ENCODE assay signal across 22 cellular contexts in the genomic region with DNA sequence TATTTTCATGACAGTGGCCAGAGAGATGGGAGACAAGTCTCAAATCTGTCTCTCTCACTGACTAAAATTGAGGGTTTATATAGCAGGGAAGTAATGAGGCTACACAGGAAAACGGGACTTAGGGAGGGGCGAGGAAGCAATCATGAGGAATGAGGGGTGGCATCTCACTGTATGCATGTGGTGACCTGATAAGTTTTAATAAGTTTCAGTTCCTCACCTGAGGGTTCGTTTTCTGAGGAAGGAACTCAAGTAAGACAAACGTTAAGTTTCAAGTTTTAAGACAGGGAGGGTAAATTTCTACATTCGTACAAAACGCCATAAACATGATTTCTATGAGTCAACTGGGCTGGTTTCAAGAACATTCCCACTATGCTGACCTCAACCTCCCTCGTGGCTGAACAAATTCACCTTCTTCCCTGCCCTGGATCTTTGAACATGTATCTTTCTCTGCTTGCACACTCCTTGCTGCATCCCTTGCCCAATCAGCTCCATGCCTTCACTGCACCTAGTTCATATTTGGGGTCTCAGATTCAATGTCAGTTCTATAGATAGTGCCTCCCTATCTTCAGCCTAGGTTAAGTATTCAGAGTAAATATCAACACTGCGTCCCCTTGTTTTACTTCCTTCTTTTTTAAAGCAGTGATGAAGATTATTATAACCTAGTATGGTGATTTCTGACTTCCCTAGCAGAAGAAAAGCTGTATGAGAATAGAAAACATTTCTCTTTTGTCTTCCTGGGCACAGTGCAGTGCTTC. TPM values are rescaled to one million over a fixed set of nuclear protein-coding genes. Genes with fewer than 3 reads are reported as not detected.
DNase-seq lines count a peak whose midpoint lies in the region; ATAC-seq, FAIRE-seq and TF ChIP-seq lines count a peak whose summit lies in the region.
"Had no signal": no experiment of that assay in that cellular context is flagged by ENCODE, and none has a peak within 500 bp of the region (broad histone marks: within the 10 kb centered on the region; RNA-seq: fewer than 3 reads in every experiment).

No MANE protein-coding gene starts in this region.

- H3K9me3 ChIP-seq in MM.1S (replicated peaks; ENCODE audit: insufficient read depth, low read length): no peaks in the 10 kb centered on the region
- no peaks in the 10 kb centered on the region for H3K9me3 ChIP-seq in GM12878 (replicated peaks; ENCODE audit: control insufficient read depth, insufficient read depth, low read length)
- H3K9me3 ChIP-seq: BE2C had no signal

- H3K9ac ChIP-seq in MM.1S (ENCODE audit: low read length) (no peak overlapping the region), GM12878 (ENCODE audit: control insufficient read depth, insufficient read depth, low read length) (no peak overlapping the region)
- H3K9ac ChIP-seq: KMS-11 had no signal

- H3K79me2 ChIP-seq in MM.1S (ENCODE audit: low read length) (no peaks in the 10 kb centered on the region), GM12878 (ENCODE audit: control insufficient read depth, insufficient read depth, low read length) (no peaks in the 10 kb centered on the region)

- intact Hi-C loops in GM12878 (cut with micrococcal nuclease; ENCODE audit: unreplicated experiment): no loop called here
- intact Hi-C loops in left colon (cut with DNase I, micrococcal nuclease): no loop called here

- in situ Hi-C loops in GM12878 (cut with MboI): no loop called here

- H3K9me2 ChIP-seq in MM.1S (replicated peaks; ENCODE audit: insufficient read depth, low read length): no peaks in the 10 kb centered on the region

- no peak for TF ChIP-seq POLR2A in GM12891 (IDR thresholded peaks at IDR 0.05; ENCODE audit: low read depth, low read length)
- TF ChIP-seq POLR2A in GM12878 (IDR thresholded peaks at IDR 0.05; ENCODE audit: low read depth, low read length): no peak

- H3K4me3 ChIP-seq in MM.1S (ENCODE audit: low read length) (no peak overlapping the region), GM12878 (no peak overlapping the region)
- H3K4me3 ChIP-seq: GM23338 had no signal

- SMC1A ChIA-PET in GM12878 (lab: Charles Lee; ENCODE audit: uncharacterized antibody, unreplicated experiment): no interaction called here

- no TSS peak for BruUV-seq in GM12878 (replicated peaks; lab: Mats Ljungman, UMichigan)

- H2AFZ ChIP-seq in MM.1S (ENCODE audit: low read length) (0 out of 2 replicates have a peak overlapping the region, but pooled peaks have one; percentile 26), GM12878 (ENCODE audit: control insufficient read depth, low read depth, low read length) (no peak overlapping the region)
- H2AFZ ChIP-seq: GM23338 had no signal

- CTCF ChIA-PET in GM12878 (lab: Yijun Ruan, JAX) (no interaction called here), GM10248 (lab: Yijun Ruan, JAX) (interaction anchor here (0.8 kb wide), 1 partner anchor 31 kb away, joined by 3 read pairs; no protein-coding TSS in a partner anchor)

- POLR2A ChIA-PET in GM12878 (lab: Charles Lee): no interaction called here
- POLR2A ChIA-PET in GM10248 (lab: Yijun Ruan, JAX): no interaction called here

- TF ChIP-seq CTCF in MM.1S (IDR thresholded peaks at IDR 0.05; ENCODE audit: low read length) (no peak), GM12878 (IDR thresholded peaks at IDR 0.05 in 2 of 3, conservative IDR thresholded peaks at IDR 0.05 in 1 of 3; ENCODE audit: control insufficient read depth in 2 of 3, extremely low read depth in 1 of 3, insufficient read depth in 1 of 3, low read depth in 3 of 3, low read length in 3 of 3) (no peak), GM10248 (IDR thresholded peaks at IDR 0.05; ENCODE audit: control extremely low read depth, extremely low read depth, low read depth, missing control alignments) (no peak)

- H3K27me3 ChIP-seq in MM.1S (replicated peaks; ENCODE audit: insufficient read depth, low read length) (no peaks in the 10 kb centered on the region), GM12878 (replicated peaks in 1 of 2; ENCODE audit: control insufficient read depth in 2 of 2, insufficient read depth in 2 of 2, low read length in 1 of 2) (no peaks in the 10 kb centered on the region)
- H3K27me3 ChIP-seq: BE2C had no signal

- no peak for ATAC-seq in GM12878
- no peak for ATAC-seq in left colon
- ATAC-seq: GM23338 had no signal

- H3K4me1 ChIP-seq in MM.1S (ENCODE audit: low read length) (no peaks in the 10 kb centered on the region), GM12878 (ENCODE audit: control insufficient read depth, insufficient read depth, low read length) (no peaks in the 10 kb centered on the region)

- WGBS in GM12878 (ENCODE audit: insufficient coverage, insufficient replicate concordance, low lambda C conversion rate, missing lambda C conversion rate): 12% methylated on average over 8 of the region's 8 CpGs

- no peak for TF ChIP-seq EP300 in GM12878 (IDR thresholded peaks at IDR 0.05; ENCODE audit: borderline replicate concordance in 1 of 2, control insufficient read depth in 1 of 2, low read depth in 2 of 2, low read length in 2 of 2)

- RAD21 ChIA-PET in GM12878 (lab: Charles Lee; ENCODE audit: unreplicated experiment): no interaction called here

- no peaks in the 10 kb centered on the region for H4K20me1 ChIP-seq in MM.1S (ENCODE audit: insufficient read depth, low read length)
- no peaks in the 10 kb centered on the region for H4K20me1 ChIP-seq in GM12878 (ENCODE audit: control insufficient read depth, insufficient read depth)

- H3K27ac ChIP-seq in MM.1S (ENCODE audit: low read length) (no peak overlapping the region), GM12878 (ENCODE audit: control insufficient read depth, insufficient read depth) (no peak overlapping the region)
- H3K27ac ChIP-seq: KMS-11 had no signal

- H3F3A ChIP-seq in MM.1S (ENCODE audit: insufficient read depth, low read length): no peaks in the 10 kb centered on the region

- H3K4me2 ChIP-seq in MM.1S (ENCODE audit: low read depth, low read length) (no peak overlapping the region), GM12878 (ENCODE audit: control insufficient read depth, insufficient read depth) (no peak overlapping the region)
- H3K4me2 ChIP-seq: GM23338, KMS-11 had no signal

- FAIRE-seq in GM12891 (lab: Jason Lieb, UNC): no peak
- no peak for FAIRE-seq in GM12878 (lab: Jason Lieb, UNC)
- FAIRE-seq: A204.1, GM12892, GM18507, H54 had no signal

- DNase-seq in GM12891 (ENCODE audit: insufficient read length, low spot score) (no peak), MM.1S (peak; percentile 12), GM12878 (ENCODE audit: low read depth, low spot score) (no peak), GM10248 (ENCODE audit: extremely low spot score) (no peak), left colon (no peak), NCI-H2029 treated with DMSO at 0.1 percent for 48 hours (lab: John Stamatoyannopoulos, UW) (no peak)
- DNase-seq in stimulated activated CD4-positive, alpha-beta T cell treated with anti-CD3 and anti-CD28 coated beads, Interleukin-4, amount 100 ng/mL, for 24 hours: no peak
- DNase-seq: ACHN; BE2C; CD4-positive, alpha-beta memory T cell; DMS153; DMS79; GF-D8; HCEC 1CT had no signal

- TF ChIP-seq RAD21 in GM12878 (IDR thresholded peaks at IDR 0.05; ENCODE audit: insufficient read depth, low read depth, low read length): no peak

- H3K36me3 ChIP-seq in MM.1S (replicated peaks; ENCODE audit: insufficient read depth, low read length) (no peaks in the 10 kb centered on the region), GM12878 (ENCODE audit: control insufficient read depth in 2 of 2, insufficient read depth in 2 of 2, low read length in 1 of 2) (no peaks in the 10 kb centered on the region)
- H3K36me3 ChIP-seq: BE2C had no signal

TF ChIP-seq in GM12891, 5 proteins besides CTCF, POLR2A, EP300 and RAD21:
- TF ChIP-seq POLR2AphosphoS5 (IDR thresholded peaks at IDR 0.05; ENCODE audit: low read depth, low read length) (no peak), TAF1 (IDR thresholded peaks at IDR 0.05; ENCODE audit: low read depth, low read length) (no peak), PAX5 (IDR thresholded peaks at IDR 0.05; ENCODE audit: insufficient read depth, low read length, severe bottlenecking) (no peak), POU2F2 (IDR thresholded peaks at IDR 0.05; ENCODE audit: low read depth, low read length) (no peak), SPI1 (IDR thresholded peaks at IDR 0.05; ENCODE audit: low read depth, low read length) (peak; percentile 86)

TF ChIP-seq in GM12878, 131 proteins besides CTCF, POLR2A, EP300 and RAD21 (continues in another document):
- TF ChIP-seq ASH2L (IDR thresholded peaks at IDR 0.05; ENCODE audit: borderline replicate concordance, low read depth): no peak
- no peak for TF ChIP-seq POLR2AphosphoS2 (IDR thresholded peaks at IDR 0.05; ENCODE audit: low read depth, low read length)
- no peak for TF ChIP-seq BHLHE40 (IDR thresholded peaks at IDR 0.05; ENCODE audit: borderline replicate concordance in 1 of 2, low read depth in 2 of 2, low read length in 1 of 2)
- TF ChIP-seq ZNF384 (IDR thresholded peaks at IDR 0.05; ENCODE audit: borderline replicate concordance, low read depth, low read length): no peak
- TF ChIP-seq BRCA1 (IDR thresholded peaks at IDR 0.05; ENCODE audit: low read depth, low read length): no peak
- peak; percentile 53; the same call in 1 of the 2 replicates for TF ChIP-seq MTA2 (IDR thresholded peaks at IDR 0.05; ENCODE audit: low read depth)
- peak; percentile 78 for TF ChIP-seq SPI1 (IDR thresholded peaks at IDR 0.05; ENCODE audit: borderline replicate concordance, insufficient read depth, low read depth, low read length)
- no peak for TF ChIP-seq TCF3 (IDR thresholded peaks at IDR 0.05; ENCODE audit: borderline replicate concordance, insufficient read depth, low read depth, low read length)
- no peak for TF ChIP-seq CBX5 (IDR thresholded peaks at IDR 0.05; ENCODE audit: low read depth)
- no peak for TF ChIP-seq SMC3 (IDR thresholded peaks at IDR 0.05; ENCODE audit: borderline replicate concordance, low read length)

RNA-seq across cellular contexts. Expression of gene CNTNAP5, which starts 53.3 kb away (rescaled TPM):
- not detected for polyA plus RNA-seq in GM12891 (2012; ENCODE audit: low read depth, missing spikeins)
- total RNA-seq in GM12878 (2013; cell fraction: nucleolus; rRNA removed): not detected in 2 replicates
- total RNA-seq in GM12878 (2014; rRNA removed) (not detected in 2 replicates), GM12878 (2014; rRNA removed; fragmentation: Illumina TruSeq; extraction: Trizol) (not detected in 2 replicates), GM12878 (2021) (not detected in 2 replicates), left colon (under 1 TPM in 1 of 2 donors, not detected in 1; 0.08 TPM)
- not detected for polyA plus RNA-seq in GM12878 (2011; ENCODE audit: low read depth)
- polyA plus RNA-seq in GM12878 (2011; rRNA removed) (not detected in 2 replicates), GM12878 (2014; fragmentation: Illumina TruSeq; extraction: Trizol) (not detected in 2 replicates), GM12878 (2014; fragmentation: Nextera tagmentation; extraction: Ambion mirVana) (not detected), GM12878 (2014; rRNA removed) (not detected in 2 replicates), GM12878 (2016; fragmentation: Nextera tagmentation; extraction: Ambion mirVana) (not detected)
- not detected in 2 replicates for polyA plus RNA-seq in GM12878 (2011; cell fraction: cytosol; rRNA removed)
- not detected in 2 replicates for polyA plus RNA-seq in GM12878 (2011; cell fraction: nucleus; rRNA removed)
- polyA plus RNA-seq in GM12878 (2012): not detected in 2 replicates
- polyA minus RNA-seq in GM12878 (2011; rRNA and poly(A)+ RNA removed): not detected in 2 replicates
- polyA minus RNA-seq in GM12878 (2011; cell fraction: cytosol; rRNA and poly(A)+ RNA removed): not detected in 2 replicates
- not detected in 2 replicates for polyA minus RNA-seq in GM12878 (2011; cell fraction: nucleus; rRNA and poly(A)+ RNA removed)
- total RNA-seq: CD4-positive, alpha-beta memory T cell; HT-29 had no signal
- polyA plus RNA-seq: CD14-positive monocyte; CD4-positive, alpha-beta memory T cell had no signal
